37 cellular contexts compared by ENCODE assay signal in the genomic region with DNA sequence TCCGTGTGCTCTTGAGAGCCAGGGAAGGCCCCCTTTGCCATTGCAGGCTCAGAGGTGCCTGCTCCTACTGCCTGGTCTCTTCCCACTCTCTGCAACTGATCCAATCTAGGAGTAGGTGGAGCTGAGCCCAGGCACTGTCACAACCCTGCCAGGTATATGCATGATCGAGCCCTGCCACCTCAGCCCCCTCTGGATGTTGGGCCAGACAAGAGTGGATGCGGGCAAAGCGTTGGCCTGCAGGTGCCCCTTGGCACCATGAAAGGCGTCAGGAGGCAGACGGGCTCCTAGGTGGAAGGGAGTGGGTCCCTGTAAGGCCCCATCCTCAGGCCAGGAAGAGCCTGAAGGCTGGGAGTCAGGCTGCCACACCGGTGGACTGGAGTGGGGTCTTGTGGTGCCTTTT. TPM values are rescaled to one million over a fixed set of nuclear protein-coding genes. Genes with fewer than 3 reads are reported as not detected.
"Had no signal": no experiment of that assay in that cellular context is flagged by ENCODE, and none has a peak within 500 bp of the region (broad histone marks: within the 10 kb centered on the region; RNA-seq: fewer than 3 reads in every experiment).

No MANE protein-coding gene starts in this region.

- H2AFZ ChIP-seq: PC-9 had no signal

- H3K27me3 ChIP-seq: ascending aorta, cardiac muscle cell, SJSA1 had no signal

- H3K4me3 Mint-ChIP-seq: activated CD4-positive, alpha-beta T cell treated with anti-CD3 and anti-CD28 coated beads, Interleukin-2, amount 10 ng/mL, durations not matched to agents 24 days and 14 days; activated CD8-positive, alpha-beta T cell treated with anti-CD3 and anti-CD28 coated beads for 36 hours; activated naive CD8-positive, alpha-beta T cell treated with anti-CD3 and anti-CD28 coated beads for 36 hours; activated T-cell treated with anti-CD3 and anti-CD28 coated beads, Interleukin-2, amount 50 U/mL, for 72 hours; activated T-helper 17 cell treated with anti-CD3 and anti-CD28 coated beads, Interleukin-2, amount 50 U/mL, for 72 hours; T-cell had no signal

- H3K27ac ChIP-seq: ascending aorta, cardiac muscle cell, KMS-11, PC-9, SJSA1, WERI-Rb-1 had no signal

- H3K4me1 Mint-ChIP-seq: activated CD4-positive, alpha-beta T cell treated with anti-CD3 and anti-CD28 coated beads, Interleukin-2, amount 10 ng/mL, durations not matched to agents 24 days and 14 days; activated T-helper 17 cell treated with anti-CD3 and anti-CD28 coated beads, Interleukin-2, amount 50 U/mL, for 72 hours; T-cell had no signal

- H3K27ac Mint-ChIP-seq: activated CD4-positive, alpha-beta T cell treated with anti-CD3 and anti-CD28 coated beads, Interleukin-2, amount 10 ng/mL, durations not matched to agents 24 days and 14 days; activated CD8-positive, alpha-beta T cell treated with anti-CD3 and anti-CD28 coated beads for 36 hours; activated naive CD8-positive, alpha-beta T cell treated with anti-CD3 and anti-CD28 coated beads for 36 hours; activated T-cell treated with anti-CD3 and anti-CD28 coated beads, Interleukin-2, amount 50 U/mL, for 72 hours; activated T-helper 17 cell treated with anti-CD3 and anti-CD28 coated beads, Interleukin-2, amount 50 U/mL, for 72 hours; T-cell had no signal

- H3K4me3 ChIP-seq: ascending aorta, cardiac muscle cell, PC-9, SJSA1 had no signal

- H3K9me3 Mint-ChIP-seq: activated CD4-positive, alpha-beta T cell treated with anti-CD3 and anti-CD28 coated beads, Interleukin-2, amount 10 ng/mL, durations not matched to agents 24 days and 14 days; activated CD8-positive, alpha-beta T cell treated with anti-CD3 and anti-CD28 coated beads for 36 hours; activated naive CD8-positive, alpha-beta T cell treated with anti-CD3 and anti-CD28 coated beads for 36 hours; activated T-cell treated with anti-CD3 and anti-CD28 coated beads, Interleukin-2, amount 50 U/mL, for 72 hours; activated T-helper 17 cell treated with anti-CD3 and anti-CD28 coated beads, Interleukin-2, amount 50 U/mL, for 72 hours; T-cell had no signal

- H3K4me2 ChIP-seq: KMS-11, PC-9 had no signal

- H3K9ac ChIP-seq: KMS-11 had no signal

- ATAC-seq: activated CD8-positive, alpha-beta T cell treated with anti-CD3 and anti-CD28 coated beads for 36 hours; activated T-cell treated with anti-CD3 and anti-CD28 coated beads, Interleukin-2, amount 50 U/mL, for 72 hours; activated T-helper 17 cell treated with anti-CD3 and anti-CD28 coated beads, Interleukin-2, amount 50 U/mL, for 72 hours; SK-N-SH treated with all-trans-retinoic acid at 6 μM for 48 hours; T-cell had no signal

- H3K36me3 ChIP-seq: ascending aorta, cardiac muscle cell, SJSA1, WERI-Rb-1 had no signal

- H3K36me3 Mint-ChIP-seq: activated naive CD8-positive, alpha-beta T cell treated with anti-CD3 and anti-CD28 coated beads for 36 hours; T-cell had no signal

- H3K4me1 ChIP-seq: ascending aorta, SJSA1 had no signal

- H3K9me3 ChIP-seq: ascending aorta, SJSA1 had no signal

- DNase-seq: activated CD4-positive, alpha-beta T cell treated with anti-CD3 and anti-CD28 coated beads for 1 hour; activated CD4-positive, alpha-beta T cell treated with anti-CD3 and anti-CD28 coated beads, Interleukin-2, amount 10 ng/mL, durations not matched to agents 24 days and 14 days; activated CD4-positive, alpha-beta T cell treated with anti-CD3 and anti-CD28 coated beads, Interleukin-2, amount 50 U/mL, for 4 hours; activated CD4-positive, CD25-positive, alpha-beta regulatory T cell; activated CD8-positive, alpha-beta T cell treated with anti-CD3 and anti-CD28 coated beads for 36 hours; activated effector memory CD4-positive, alpha-beta T cell treated with anti-CD3 and anti-CD28 coated beads, Interleukin-2, amount 50 U/mL, for 16 hours; activated naive CD4-positive, alpha-beta T cell; activated naive CD4-positive, alpha-beta T cell treated with anti-CD3 and anti-CD28 coated beads, Interleukin-2, amount 50 U/mL, for 16 hours; activated naive CD8-positive, alpha-beta T cell treated with anti-CD3 and anti-CD28 coated beads for 36 hours; activated T-cell treated with anti-CD3 and anti-CD28 coated beads, Interleukin-2, amount 50 U/mL, for 1 hour; activated T-cell treated with anti-CD3 and anti-CD28 coated beads, Interleukin-2, amount 50 U/mL, for 72 hours; amygdala; MM.1S; MV-4-11; NCI-H1092; NCI-H1436 treated with DMSO at 0.1 percent for 48 hours; NCI-H1694 treated with DMSO at 0.1 percent for 48 hours; NCI-H2029; NCI-H345; NCI-H526; NCI-H748 treated with DMSO at 0.1 percent for 48 hours; NK-92 treated with Interleukin-12 subunit alpha and Interleukin-12 subunit beta, amount 100 ng/mL, for 24 hours; PC-9; SHP77 treated with DMSO at 0.1 percent for 48 hours; T-cell; T-helper 2 cell; T-helper 9 cell; WERI-Rb-1 had no signal

RNA-seq across cellular contexts. Expression of a gene that starts 5.9 kb away (rescaled TPM):
- total RNA-seq: activated CD4-positive, alpha-beta T cell treated with anti-CD3 and anti-CD28 coated beads, Interleukin-2, amount 10 ng/mL, durations not matched to agents 24 days and 14 days; activated CD8-positive, alpha-beta memory T cell treated with anti-CD3 and anti-CD28 coated beads for 36 hours; activated CD8-positive, alpha-beta T cell treated with anti-CD3 and anti-CD28 coated beads for 36 hours; activated naive CD8-positive, alpha-beta T cell treated with anti-CD3 and anti-CD28 coated beads for 36 hours; activated T-cell treated with anti-CD3 and anti-CD28 coated beads, Interleukin-2, amount 50 U/mL, for 72 hours; activated T-helper 17 cell treated with anti-CD3 and anti-CD28 coated beads, Interleukin-2, amount 50 U/mL, for 72 hours; ascending aorta; cardiac muscle cell; LHCN-M2; NCI-H460; PC-9; SJSA1; T-cell had no signal
- polyA plus RNA-seq: cardiac muscle cell had no signal
